8 cellular contexts compared by ENCODE assay signal in the genomic region with DNA sequence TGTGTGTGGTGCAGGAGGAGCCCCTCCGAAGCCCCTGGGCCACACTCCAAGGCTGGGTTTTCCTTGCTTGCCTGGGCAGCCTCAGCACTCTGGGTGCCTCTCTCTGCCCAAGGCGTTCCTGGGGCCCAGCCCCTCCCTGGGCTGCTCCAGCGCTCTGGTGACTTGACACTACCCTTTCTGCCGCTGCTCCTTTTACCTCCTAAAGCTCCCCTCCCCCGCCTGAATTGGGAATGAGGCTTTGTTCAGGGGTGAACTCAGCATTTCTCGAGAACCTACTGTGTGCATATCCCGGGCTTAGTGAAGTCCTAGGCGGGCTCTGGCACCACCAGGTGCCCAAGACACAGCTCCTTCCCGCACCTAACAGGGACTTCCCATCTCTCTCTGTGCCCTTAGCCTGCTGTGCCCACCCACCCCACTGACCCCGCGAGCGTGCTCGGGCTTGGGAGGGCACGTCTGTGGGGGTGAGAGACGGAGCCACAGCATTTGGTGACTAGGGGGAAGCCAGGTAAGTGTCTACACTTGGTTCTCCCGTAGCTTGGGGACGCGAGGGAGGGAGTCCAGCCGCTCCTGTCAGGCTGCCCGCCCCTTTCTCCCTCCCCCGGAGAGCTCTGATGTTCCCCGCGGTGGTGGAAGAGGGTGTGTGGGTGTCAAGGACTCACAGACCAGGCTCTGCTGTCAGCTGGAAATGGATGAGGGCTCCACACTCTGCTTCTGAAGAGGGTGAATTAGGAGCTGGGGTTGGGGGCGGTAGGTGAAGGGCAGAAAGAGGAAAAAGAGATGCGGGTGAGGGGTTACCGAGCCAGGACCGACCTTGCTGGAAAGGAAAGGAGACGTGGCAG. TPM values are rescaled to one million over a fixed set of nuclear protein-coding genes. Genes with fewer than 3 reads are reported as not detected.
DNase-seq lines count a peak whose midpoint lies in the region; ATAC-seq and TF ChIP-seq lines count a peak whose summit lies in the region.

No MANE protein-coding gene starts in this region.

- TF ChIP-seq CTCF in BE2C (IDR thresholded peaks at IDR 0.05; ENCODE audit: low read depth, low read length) = no peak
- no peak for TF ChIP-seq CTCF in GM20000 (IDR thresholded peaks at IDR 0.05; ENCODE audit: extremely low read depth, missing control alignments)
- no peak for TF ChIP-seq CTCF in lung (IDR thresholded peaks at IDR 0.05; ENCODE audit: control extremely low read depth, extremely low read depth)

- no peak overlapping the region for H3K27ac ChIP-seq in lung (ENCODE audit: low read depth in 1 of 2, low read length in 1 of 2)
- H3K27ac ChIP-seq in temporal lobe (ENCODE audit: low read depth, low read length) = peak overlapping the region; percentile 59

- 7 to 8% methylated on average over 28 of the region's 28 CpGs for WGBS in lung, 2 donors

- H3K4me1 ChIP-seq in BE2C = peaks cover 12% of the 10 kb centered on the region; the same call in 1 of the 2 replicates
- H3K4me1 ChIP-seq in lung (ENCODE audit: control insufficient read depth in 2 of 2, insufficient read depth in 2 of 2, low read length in 2 of 2) = peaks cover 7 to 27% of the 10 kb centered on the region in 2 donors

- no peaks in the 10 kb centered on the region for H3K36me3 ChIP-seq in BE2C
- H3K36me3 ChIP-seq in lung (ENCODE audit: control insufficient read depth in 2 of 2, insufficient read depth in 2 of 2, low read length in 2 of 2) = no peaks in the 10 kb centered on the region

- H3K9me3 ChIP-seq in BE2C (no peaks in the 10 kb centered on the region), lung (ENCODE audit: control insufficient read depth in 2 of 2, insufficient read depth in 1 of 2, low read length in 1 of 2) (no peaks in the 10 kb centered on the region)

- H3K4me3 ChIP-seq in BE2C (ENCODE audit: low read depth, low read length) = peak overlapping the region; percentile 72
- peak overlapping the region; percentile 1 for H3K4me3 ChIP-seq in lung

- ATAC-seq in lung (ENCODE audit: insufficient read depth, low FRiP score) = no peak
- no peak for ATAC-seq in HG03039 (IDR thresholded peaks at IDR 0.05; ENCODE audit: unreplicated experiment)
- no peak for ATAC-seq in HG03095 (IDR thresholded peaks at IDR 0.05; ENCODE audit: unreplicated experiment)

- DNase-seq in BE2C = peak; percentile 47
- DNase-seq in GM20000 (ENCODE audit: low spot score) = peak; percentile 67
- peak; percentile 63 for DNase-seq in SW480 (ENCODE audit: low spot score)
- peak; percentile 72 for DNase-seq in ecto neural progenitor cell (ENCODE audit: low spot score)
- DNase-seq in lung (ENCODE audit: low spot score) = no peak

- no peaks in the 10 kb centered on the region for H3K27me3 ChIP-seq in BE2C
- H3K27me3 ChIP-seq in lung (ENCODE audit: control insufficient read depth, insufficient read depth) = no peaks in the 10 kb centered on the region

RNA-seq across cellular contexts. Expression of gene BAHD1, which starts 1.1 kb away (rescaled TPM):
- polyA plus RNA-seq in BE2C (2012; ENCODE audit: insufficient read depth, insufficient read length, low read depth) = 50.6 TPM
- total RNA-seq in lung (10 to 100 TPM; 11.3 to 28.1 TPM), temporal lobe (7.6 TPM)
- polyA plus RNA-seq in lung = 10 to 100 TPM; 12.8 to 14.5 TPM

RNA-seq across cellular contexts. Expression of gene CHST14, which starts 31.1 kb away (rescaled TPM):
- 41.6 TPM for polyA plus RNA-seq in BE2C (2012; ENCODE audit: insufficient read depth, insufficient read length, low read depth)
- 10 to 100 TPM; 13.6 to 20.0 TPM for total RNA-seq in lung
- polyA plus RNA-seq in lung = 10 to 100 TPM in 1 of 2 donors, 1 to 10 TPM in 1; 9.8 to 10.4 TPM
- total RNA-seq in temporal lobe = 2.0 TPM

RNA-seq across cellular contexts. Expression of gene IVD, which starts 34.1 kb away (rescaled TPM):
- 71.8 TPM for polyA plus RNA-seq in BE2C (2012; ENCODE audit: insufficient read depth, insufficient read length, low read depth)
- total RNA-seq in lung (10 to 100 TPM; 51.0 to 87.8 TPM), temporal lobe (27.0 TPM)
- 10 to 100 TPM; 41.4 to 47.6 TPM for polyA plus RNA-seq in lung

RNA-seq across cellular contexts. Expression of gene KNSTRN, which starts 57.2 kb away (rescaled TPM):
- 10.4 TPM for polyA plus RNA-seq in BE2C (2012; ENCODE audit: insufficient read depth, insufficient read length, low read depth)
- total RNA-seq in lung = 10 to 100 TPM; 14.8 to 16.6 TPM
- polyA plus RNA-seq in lung = 10 to 100 TPM in 1 of 2 donors, 1 to 10 TPM in 1; 7.5 to 13.2 TPM
- total RNA-seq in temporal lobe = 15.0 TPM
